In the genomic region with DNA sequence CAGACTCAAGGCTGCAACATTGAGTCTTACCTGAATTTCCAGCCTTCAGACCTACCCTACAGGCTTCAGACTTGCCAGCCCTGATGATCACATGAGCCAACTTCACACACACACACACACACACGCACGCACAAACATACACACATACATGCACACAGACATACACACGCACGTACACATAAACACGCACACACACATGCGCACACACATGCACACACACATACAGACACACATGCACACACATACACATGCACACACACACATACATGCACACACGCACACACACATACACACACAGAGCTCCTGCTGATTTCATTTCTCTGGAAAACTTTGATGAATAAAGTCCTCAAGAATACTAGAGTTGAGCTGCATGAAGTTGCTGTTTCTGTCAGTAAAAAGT, we compare ENCODE assay signal across 19 cellular contexts.
"Had no signal": no experiment of that assay in that cellular context is flagged by ENCODE, and none has a peak within 500 bp of the region (broad histone marks: within the 10 kb centered on the region; RNA-seq: fewer than 3 reads in every experiment).

No MANE protein-coding gene starts in this region.

- ATAC-seq: left cardiac atrium; lower lobe of right lung; right cardiac atrium; stimulated activated memory B cell treated with anti-CD40 and anti-IgM and Interleukin-4, amounts not matched to agents 10 μg/mL and 1 μg/mL and 100 μg/mL, for 72 hours had no signal

- H3K27ac ChIP-seq: adrenal gland, epithelial cell of prostate, lower lobe of right lung had no signal

- H3K4me1 ChIP-seq: adrenal gland had no signal

- H3K9me3 ChIP-seq: adrenal gland, lower lobe of right lung had no signal

- H3K27ac Mint-ChIP-seq: activated CD4-positive, alpha-beta memory T cell treated with anti-CD3 and anti-CD28 coated beads for 36 hours; stimulated activated memory B cell treated with anti-CD40 and anti-IgM and Interleukin-4, amounts not matched to agents 10 μg/mL and 1 μg/mL and 100 μg/mL, for 72 hours had no signal

- H3K4me3 ChIP-seq: adrenal gland, lower lobe of right lung, smooth muscle cell had no signal

- H3K9me3 Mint-ChIP-seq: activated CD4-positive, alpha-beta memory T cell treated with anti-CD3 and anti-CD28 coated beads for 36 hours; stimulated activated memory B cell treated with anti-CD40 and anti-IgM and Interleukin-4, amounts not matched to agents 10 μg/mL and 1 μg/mL and 100 μg/mL, for 72 hours had no signal

- H3K27me3 Mint-ChIP-seq: activated CD4-positive, alpha-beta memory T cell treated with anti-CD3 and anti-CD28 coated beads for 36 hours; stimulated activated memory B cell treated with anti-CD40 and anti-IgM and Interleukin-4, amounts not matched to agents 10 μg/mL and 1 μg/mL and 100 μg/mL, for 72 hours had no signal

- H3K36me3 ChIP-seq: adrenal gland, lower lobe of right lung had no signal

- H3K27me3 ChIP-seq: adrenal gland had no signal

- H3K36me3 Mint-ChIP-seq: activated CD4-positive, alpha-beta memory T cell treated with anti-CD3 and anti-CD28 coated beads for 36 hours; stimulated activated memory B cell treated with anti-CD40 and anti-IgM and Interleukin-4, amounts not matched to agents 10 μg/mL and 1 μg/mL and 100 μg/mL, for 72 hours had no signal

- DNase-seq: activated CD4-positive, alpha-beta memory T cell treated with anti-CD3 and anti-CD28 coated beads for 36 hours; activated CD4-positive, CD25-positive, alpha-beta regulatory T cell treated with anti-CD3 and anti-CD28 coated beads, Interleukin-2, amount 50 U/mL, for 72 hours; activated CD8-positive, alpha-beta memory T cell treated with anti-CD3 and anti-CD28 coated beads, Interleukin-2, amount 50 U/mL, for 48 hours; activated naive CD4-positive, alpha-beta T cell; adrenal gland; central memory CD4-positive, alpha-beta T cell; cortex of kidney; effector CD8-positive, alpha-beta T cell; left cardiac atrium; lower lobe of right lung; midbrain; nucleus accumbens; right cardiac atrium; substantia nigra; T-helper 2 cell; trophoblast cell had no signal

- H3K4me3 Mint-ChIP-seq: activated CD4-positive, alpha-beta memory T cell treated with anti-CD3 and anti-CD28 coated beads for 36 hours; stimulated activated memory B cell treated with anti-CD40 and anti-IgM and Interleukin-4, amounts not matched to agents 10 μg/mL and 1 μg/mL and 100 μg/mL, for 72 hours had no signal
